In the genomic region with DNA sequence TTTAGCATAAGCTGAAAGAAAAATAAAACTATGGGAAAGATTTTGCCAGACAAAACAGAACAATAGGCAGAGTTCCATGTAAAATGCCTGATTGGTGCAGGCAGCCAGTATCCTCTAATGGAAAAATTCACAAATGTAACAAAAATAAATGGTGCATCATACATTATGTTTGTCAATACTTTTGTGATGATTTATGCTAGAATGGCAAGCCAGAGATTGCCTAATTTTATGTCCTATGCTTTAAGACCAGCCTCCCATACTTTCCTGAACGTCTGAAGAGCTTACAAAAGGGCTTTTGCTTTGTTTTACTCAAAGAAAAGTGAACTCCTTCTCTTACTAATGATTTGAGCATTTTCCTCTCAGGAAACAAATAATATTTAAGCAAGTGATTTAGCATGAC, we compare ENCODE assay signal across 17 cellular contexts.
A peak's percentile ranks its signal among the peaks of the same experiment; 100 is the strongest.
DNase-seq lines count a peak whose midpoint lies in the region; TF ChIP-seq lines count a peak whose summit lies in the region.
"Had no signal": no experiment of that assay in that cellular context is flagged by ENCODE, and none has a peak within 500 bp of the region (broad histone marks: within the 10 kb centered on the region; RNA-seq: fewer than 3 reads in every experiment).

No MANE protein-coding gene starts in this region.

- intact Hi-C loops in colonic mucosa (cut with DNase I): no loop called here

- no peaks in the 10 kb centered on the region for H3K4me1 ChIP-seq in colonic mucosa

- no peaks in the 10 kb centered on the region for H3K27me3 ChIP-seq in colonic mucosa

- no peak overlapping the region for H3K9ac ChIP-seq in colonic mucosa (ENCODE audit: low read depth in 2 of 2, low read length in 2 of 2)

- H3K4me3 ChIP-seq in fibroblast of villous mesenchyme (ENCODE audit: low read depth, low read length): no peak overlapping the region
- H3K4me3 ChIP-seq in colonic mucosa: no peak overlapping the region
- H3K4me3 ChIP-seq: A549 had no signal

- DNase-seq in LHCN-M2 (ENCODE audit: low read depth) (peak; percentile 56), dermis blood vessel endothelial cell (peak; percentile 26), fibroblast of villous mesenchyme (ENCODE audit: low read depth) (peak; percentile 72), stromal cell of bone marrow (ENCODE audit: low read depth) (peak; percentile 77), colonic mucosa (no peak), NCI-H2196 (lab: John Stamatoyannopoulos, UW; ENCODE audit: unreplicated experiment) (no peak)
- DNase-seq in activated CD4-positive, alpha-beta T cell treated with anti-CD3 and anti-CD28 coated beads for 1 hour: no peak
- DNase-seq: DMS 273 treated with DMSO at 0.1 percent for 48 hours, GF-D8, GOT3, KBM-7, NCI-H1436 treated with DMSO at 0.1 percent for 48 hours, NCI-H2029 treated with DMSO at 0.1 percent for 48 hours, NCI-H2171 treated with DMSO at 0.1 percent for 48 hours, NCI-H774, PC-3 had no signal

- TF ChIP-seq CTCF in fibroblast of villous mesenchyme (IDR thresholded peaks at IDR 0.05; ENCODE audit: insufficient read depth, low read depth, low read length): no peak
- no peak for TF ChIP-seq CTCF in colonic mucosa (IDR thresholded peaks at IDR 0.05)

- H3K9me3 ChIP-seq in colonic mucosa: no peaks in the 10 kb centered on the region
- H3K9me3 ChIP-seq: A549 had no signal

- no peak overlapping the region for H3K27ac ChIP-seq in colonic mucosa

- H3K36me3 ChIP-seq in colonic mucosa: no peaks in the 10 kb centered on the region

Comparison
In these comparisons a context has a peak if more than half of its experiments do, and no peak if none do; other contexts are left out.
1. DNase-seq: peak in LHCN-M2 (single experiment), dermis blood vessel endothelial cell (single experiment), fibroblast of villous mesenchyme (single experiment) and stromal cell of bone marrow (single experiment); none in colonic mucosa (single experiment), NCI-H2196 (single experiment) and activated CD4-positive, alpha-beta T cell treated with anti-CD3 and anti-CD28 coated beads for 1 hour (single experiment).